15 cellular contexts compared by ENCODE assay signal in the genomic region with DNA sequence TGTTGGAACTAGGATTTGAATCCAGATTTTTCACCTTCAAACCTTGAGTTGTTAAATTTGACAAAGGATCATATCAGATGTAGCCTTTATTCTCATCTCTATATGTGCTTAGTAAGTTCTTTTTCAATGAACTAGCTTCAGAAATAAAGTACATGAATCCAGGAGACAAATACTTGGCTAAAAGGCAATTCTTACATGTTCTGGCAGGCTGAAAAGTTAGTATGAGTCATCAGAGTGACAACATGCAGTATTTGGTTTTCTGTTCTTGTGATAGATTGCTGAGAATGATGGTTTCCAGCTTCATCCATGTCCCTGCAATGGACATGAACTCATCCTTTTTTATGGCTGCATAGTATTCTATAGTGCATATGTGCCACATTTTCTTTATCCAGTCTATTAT. TPM values are rescaled to one million over a fixed set of nuclear protein-coding genes. Genes with fewer than 3 reads are reported as not detected.
DNase-seq lines count a peak whose midpoint lies in the region; ATAC-seq and TF ChIP-seq lines count a peak whose summit lies in the region.
"Had no signal": no experiment of that assay in that cellular context is flagged by ENCODE, and none has a peak within 500 bp of the region (broad histone marks: within the 10 kb centered on the region; RNA-seq: fewer than 3 reads in every experiment).

No MANE protein-coding gene starts in this region.

- in situ Hi-C loops in brain microvascular endothelial cell (cut with HindIII; ENCODE audit: low pct_ligation_motif_present, low sequenced_read_pairs) = no loop called here

- DNase-seq in HCEC 1CT = peak; percentile 36
- peak; percentile 22 for DNase-seq in brain microvascular endothelial cell
- DNase-seq in fibroblast of mammary gland (ENCODE audit: low read depth) = peak; percentile 77
- DNase-seq in renal cortical epithelial cell (ENCODE audit: low read depth) = peak; percentile 32
- no peak for DNase-seq in activated T-helper 1 cell treated with anti-CD3 and anti-CD28 coated beads, Interleukin-12 subunit alpha, Interleukin-12 subunit beta, Interleukin-2, Interleukin-4 antibody, amounts not matched to agents 30 ng/mL and 10 ng/mL and 1 ng/mL, durations not matched to agents 14 hours and 24 hours and 36 hours (ENCODE audit: low spot score)
- no peak for DNase-seq in DMS114 treated with DMSO at 0.1 percent for 48 hours (lab: John Stamatoyannopoulos, UW; ENCODE audit: unreplicated experiment)
- DNase-seq: CD4-positive, alpha-beta memory T cell; NCI-H1417; NCI-H2029; NCI-H2171 treated with DMSO at 0.1 percent for 48 hours; NCI-H774; Right ventricle myocardium superior had no signal

- TF ChIP-seq CTCF in brain microvascular endothelial cell (IDR thresholded peaks at IDR 0.05; ENCODE audit: low read depth, low read length, missing control alignments) (no peak), fibroblast of mammary gland (conservative IDR thresholded peaks at IDR 0.05; ENCODE audit: control insufficient read depth, insufficient read depth, low read depth, low read length) (no peak)

- H3K27ac Mint-ChIP-seq in activated T-helper 1 cell treated with anti-CD3 and anti-CD28 coated beads, Interleukin-12 subunit alpha, Interleukin-12 subunit beta, Interleukin-2, Interleukin-4 antibody, amounts not matched to agents 30 ng/mL and 10 ng/mL and 1 ng/mL, durations not matched to agents 14 hours and 24 hours and 36 hours = no peak overlapping the region
- H3K27ac Mint-ChIP-seq: CD4-positive, alpha-beta memory T cell had no signal

- H3K27ac ChIP-seq in brain microvascular endothelial cell = no peak overlapping the region

- no peaks in the 10 kb centered on the region for H3K36me3 ChIP-seq in brain microvascular endothelial cell (replicated peaks)

- H3K27me3 Mint-ChIP-seq in activated T-helper 1 cell treated with anti-CD3 and anti-CD28 coated beads, Interleukin-12 subunit alpha, Interleukin-12 subunit beta, Interleukin-2, Interleukin-4 antibody, amounts not matched to agents 30 ng/mL and 10 ng/mL and 1 ng/mL, durations not matched to agents 14 hours and 24 hours and 36 hours (ENCODE audit: insufficient read depth) = no peaks in the 10 kb centered on the region
- H3K27me3 Mint-ChIP-seq: CD4-positive, alpha-beta memory T cell had no signal

- no peaks in the 10 kb centered on the region for H3K9me3 Mint-ChIP-seq in activated T-helper 1 cell treated with anti-CD3 and anti-CD28 coated beads, Interleukin-12 subunit alpha, Interleukin-12 subunit beta, Interleukin-2, Interleukin-4 antibody, amounts not matched to agents 30 ng/mL and 10 ng/mL and 1 ng/mL, durations not matched to agents 14 hours and 24 hours and 36 hours

- H3K36me3 Mint-ChIP-seq in activated T-helper 1 cell treated with anti-CD3 and anti-CD28 coated beads, Interleukin-12 subunit alpha, Interleukin-12 subunit beta, Interleukin-2, Interleukin-4 antibody, amounts not matched to agents 30 ng/mL and 10 ng/mL and 1 ng/mL, durations not matched to agents 14 hours and 24 hours and 36 hours (ENCODE audit: low read depth) = no peaks in the 10 kb centered on the region
- H3K36me3 Mint-ChIP-seq: CD4-positive, alpha-beta memory T cell had no signal

- no peak for ATAC-seq in HG03196 (IDR thresholded peaks at IDR 0.05; ENCODE audit: unreplicated experiment)
- ATAC-seq: Panc1 had no signal

- H3K4me3 ChIP-seq in brain microvascular endothelial cell (ENCODE audit: low read depth, low read length) (no peak overlapping the region), fibroblast of mammary gland (ENCODE audit: control insufficient read depth, low read depth, low read length) (no peak overlapping the region)

- no peaks in the 10 kb centered on the region for H3K4me1 Mint-ChIP-seq in activated T-helper 1 cell treated with anti-CD3 and anti-CD28 coated beads, Interleukin-12 subunit alpha, Interleukin-12 subunit beta, Interleukin-2, Interleukin-4 antibody, amounts not matched to agents 30 ng/mL and 10 ng/mL and 1 ng/mL, durations not matched to agents 14 hours and 24 hours and 36 hours (ENCODE audit: low read depth)
- H3K4me1 Mint-ChIP-seq: CD4-positive, alpha-beta memory T cell had no signal

- H3K4me3 Mint-ChIP-seq in activated T-helper 1 cell treated with anti-CD3 and anti-CD28 coated beads, Interleukin-12 subunit alpha, Interleukin-12 subunit beta, Interleukin-2, Interleukin-4 antibody, amounts not matched to agents 30 ng/mL and 10 ng/mL and 1 ng/mL, durations not matched to agents 14 hours and 24 hours and 36 hours = no peak overlapping the region
- H3K4me3 Mint-ChIP-seq: CD4-positive, alpha-beta memory T cell had no signal

- H3K27me3 ChIP-seq in brain microvascular endothelial cell (replicated peaks) = no peaks in the 10 kb centered on the region

- intact Hi-C loops in activated T-helper 1 cell treated with anti-CD3 and anti-CD28 coated beads, Interleukin-12 subunit alpha, Interleukin-12 subunit beta, Interleukin-2, Interleukin-4 antibody, amounts not matched to agents 30 ng/mL and 10 ng/mL and 1 ng/mL, durations not matched to agents 14 hours and 24 hours and 36 hours (cut with micrococcal nuclease) = no loop called here

RNA-seq across cellular contexts. Expression of a gene that starts 40.4 kb away (rescaled TPM):
- total RNA-seq in renal cortical epithelial cell = 4.0 TPM in 1 of 2 replicates, not detected in the other
- not detected in 2 replicates for total RNA-seq in activated T-helper 1 cell treated with anti-CD3 and anti-CD28 coated beads, Interleukin-12 subunit alpha, Interleukin-12 subunit beta, Interleukin-2, Interleukin-4 antibody, amounts not matched to agents 30 ng/mL and 10 ng/mL and 1 ng/mL, durations not matched to agents 14 hours and 24 hours and 36 hours
- total RNA-seq: CD4-positive, alpha-beta memory T cell; NCI-H460; Right ventricle myocardium superior had no signal

Comparison
In these comparisons a context has a peak if more than half of its experiments do, and no peak if none do; other contexts are left out.
1. DNase-seq: peak in HCEC 1CT (single experiment), brain microvascular endothelial cell (single experiment), fibroblast of mammary gland (single experiment) and renal cortical epithelial cell (single experiment); none in activated T-helper 1 cell treated with anti-CD3 and anti-CD28 coated beads, Interleukin-12 subunit alpha, Interleukin-12 subunit beta, Interleukin-2, Interleukin-4 antibody, amounts not matched to agents 30 ng/mL and 10 ng/mL and 1 ng/mL, durations not matched to agents 14 hours and 24 hours and 36 hours (single experiment) and DMS114 treated with DMSO at 0.1 percent for 48 hours (single experiment).